21 cellular contexts compared by ENCODE assay signal in the genomic region with DNA sequence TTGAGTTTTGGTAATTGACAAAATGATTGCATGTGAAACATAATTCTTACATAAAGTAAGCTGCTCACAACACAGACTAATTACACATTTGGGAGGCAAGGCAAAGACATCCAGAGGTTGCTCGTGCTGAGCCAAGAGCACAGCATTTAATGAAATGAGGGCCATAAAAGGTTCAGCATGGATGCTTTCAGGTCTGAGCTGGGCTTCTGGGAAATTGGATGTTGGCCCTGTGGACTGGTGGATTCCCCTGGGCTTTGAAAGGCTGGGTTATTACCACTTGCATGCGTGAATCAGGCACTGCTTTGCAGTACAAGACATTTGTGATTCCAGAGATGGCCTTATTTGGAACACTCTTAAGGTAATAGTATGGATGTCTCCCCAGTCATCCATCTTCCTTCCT.
DNase-seq lines count a peak whose midpoint lies in the region; TF ChIP-seq lines count a peak whose summit lies in the region.
"Had no signal": no experiment of that assay in that cellular context is flagged by ENCODE, and none has a peak within 500 bp of the region (broad histone marks: within the 10 kb centered on the region; RNA-seq: fewer than 3 reads in every experiment).

No MANE protein-coding gene starts in this region.

- H3K9me3 Mint-ChIP-seq in nephron progenitor cell, result peaks cover 6% of the 10 kb centered on the region
- H3K9me3 Mint-ChIP-seq: CD8-positive, alpha-beta T cell had no signal

- H3K36me3 Mint-ChIP-seq in nephron progenitor cell (ENCODE audit: low read depth), result peaks cover 6% of the 10 kb centered on the region
- H3K36me3 Mint-ChIP-seq: activated CD8-positive, alpha-beta memory T cell treated with anti-CD3 and anti-CD28 coated beads, Interleukin-2, amount 10 ng/mL, durations not matched to agents 7 days and 5 days; CD8-positive, alpha-beta T cell had no signal

- H3K27me3 Mint-ChIP-seq in nephron progenitor cell (ENCODE audit: low read depth, poor library complexity), result no peaks in the 10 kb centered on the region
- H3K27me3 Mint-ChIP-seq: activated CD8-positive, alpha-beta memory T cell treated with anti-CD3 and anti-CD28 coated beads, Interleukin-2, amount 10 ng/mL, durations not matched to agents 7 days and 5 days; progenitor cell of endocrine pancreas had no signal

- DNase-seq in DMS153 (lab: John Stamatoyannopoulos, UW) (peak; percentile 13), DMS153 treated with DMSO at 0.1 percent for 48 hours (lab: John Stamatoyannopoulos, UW; ENCODE audit: unreplicated experiment) (no peak), NCI-H1105 treated with DMSO at 0.1 percent for 48 hours (lab: John Stamatoyannopoulos, UW) (peak; percentile 65), NCI-H69 (lab: John Stamatoyannopoulos, UW) (peak; percentile 85), nephron progenitor cell (peak; percentile 5), NCI-H510A treated with DMSO at 0.1 percent for 48 hours (lab: John Stamatoyannopoulos, UW) (no peak), SHP77 treated with DMSO at 0.1 percent for 48 hours (lab: John Stamatoyannopoulos, UW) (no peak), cardiac septum (ENCODE audit: low spot score) (no peak)
- DNase-seq: activated CD8-positive, alpha-beta memory T cell treated with anti-CD3 and anti-CD28 coated beads, Interleukin-2, amount 10 ng/mL, durations not matched to agents 7 days and 5 days; activated naive CD4-positive, alpha-beta T cell; activated T-cell treated with anti-CD3 and anti-CD28 coated beads, Interleukin-2, amount 50 U/mL, for 72 hours; CD8-positive, alpha-beta T cell; cerebellar nuclear complex; DMS 273 treated with DMSO at 0.1 percent for 48 hours; mesendoderm; NK-92 treated with Interleukin-12 subunit alpha and Interleukin-12 subunit beta, amount 100 ng/mL, for 24 hours; Right ventricle myocardium superior; stimulated activated naive CD4-positive, alpha-beta T cell treated with Interleukin-2 at 50 U/mL for 16 hours; T-helper 9 cell; testis had no signal

- intact Hi-C loops in cardiac septum (cut with DNase I), result no loop called here

- TF ChIP-seq CTCF in nephron progenitor cell (IDR thresholded peaks at IDR 0.05), result no peak

- H3K27ac Mint-ChIP-seq in nephron progenitor cell, result no peak overlapping the region
- H3K27ac Mint-ChIP-seq: activated CD8-positive, alpha-beta memory T cell treated with anti-CD3 and anti-CD28 coated beads, Interleukin-2, amount 10 ng/mL, durations not matched to agents 7 days and 5 days; activated T-cell treated with anti-CD3 and anti-CD28 coated beads, Interleukin-2, amount 50 U/mL, for 72 hours; CD8-positive, alpha-beta T cell; progenitor cell of endocrine pancreas had no signal

- no peak overlapping the region for H3K4me3 Mint-ChIP-seq in nephron progenitor cell
- H3K4me3 Mint-ChIP-seq: activated CD8-positive, alpha-beta memory T cell treated with anti-CD3 and anti-CD28 coated beads, Interleukin-2, amount 10 ng/mL, durations not matched to agents 7 days and 5 days; activated T-cell treated with anti-CD3 and anti-CD28 coated beads, Interleukin-2, amount 50 U/mL, for 72 hours; CD8-positive, alpha-beta T cell had no signal

- peaks cover 15% of the 10 kb centered on the region for H3K4me1 Mint-ChIP-seq in nephron progenitor cell
- H3K4me1 Mint-ChIP-seq: activated CD8-positive, alpha-beta memory T cell treated with anti-CD3 and anti-CD28 coated beads, Interleukin-2, amount 10 ng/mL, durations not matched to agents 7 days and 5 days had no signal

Comparison
In these comparisons a context has a peak if more than half of its experiments do, and no peak if none do; other contexts are left out.
1. DNase-seq: peak in DMS153 (single experiment), NCI-H1105 treated with DMSO at 0.1 percent for 48 hours (single experiment), NCI-H69 (single experiment) and nephron progenitor cell (single experiment); none in DMS153 treated with DMSO at 0.1 percent for 48 hours (single experiment), NCI-H510A treated with DMSO at 0.1 percent for 48 hours (single experiment), SHP77 treated with DMSO at 0.1 percent for 48 hours (single experiment) and cardiac septum (single experiment).